In the genomic region with DNA sequence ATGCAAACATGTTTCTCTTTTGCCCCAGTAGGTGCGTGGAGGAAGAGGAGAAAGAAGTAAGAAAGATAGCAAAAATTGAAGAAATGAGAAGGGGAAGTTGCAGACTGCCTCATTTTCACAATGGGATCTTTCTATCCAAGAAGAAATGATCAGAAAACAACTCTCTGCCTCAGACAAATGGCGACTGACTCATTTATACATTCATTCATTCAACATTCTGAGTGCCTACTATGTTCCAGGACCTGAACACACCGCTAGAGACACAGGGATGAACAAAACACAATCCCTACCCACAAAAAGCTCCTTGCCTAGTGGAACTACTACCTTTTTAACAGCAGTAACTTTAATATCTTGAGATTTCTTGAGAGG, we compare ENCODE assay signal across 1 cellular context.
TF ChIP-seq lines count a peak whose summit lies in the region.

No MANE protein-coding gene starts in this region.

TF ChIP-seq in GM12878, 131 proteins besides CTCF, POLR2A, EP300 and RAD21:
- TF ChIP-seq, protein P1, sequence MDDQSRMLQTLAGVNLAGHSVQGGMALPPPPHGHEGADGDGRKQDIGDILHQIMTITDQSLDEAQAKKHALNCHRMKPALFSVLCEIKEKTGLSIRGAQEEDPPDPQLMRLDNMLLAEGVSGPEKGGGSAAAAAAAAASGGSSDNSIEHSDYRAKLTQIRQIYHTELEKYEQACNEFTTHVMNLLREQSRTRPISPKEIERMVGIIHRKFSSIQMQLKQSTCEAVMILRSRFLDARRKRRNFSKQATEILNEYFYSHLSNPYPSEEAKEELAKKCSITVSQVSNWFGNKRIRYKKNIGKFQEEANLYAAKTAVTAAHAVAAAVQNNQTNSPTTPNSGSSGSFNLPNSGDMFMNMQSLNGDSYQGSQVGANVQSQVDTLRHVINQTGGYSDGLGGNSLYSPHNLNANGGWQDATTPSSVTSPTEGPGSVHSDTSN (IDR thresholded peaks at IDR 0.05; ENCODE audit: insufficient replicate concordance, low read depth, low read length), result no peak
- 0 out of 2 replicates have a peak, but pooled peaks have one; percentile 83 for TF ChIP-seq PAX8 (IDR thresholded peaks at IDR 0.05)
- no peak for TF ChIP-seq TCF3 (IDR thresholded peaks at IDR 0.05; ENCODE audit: borderline replicate concordance, insufficient read depth, low read depth, low read length)
- TF ChIP-seq POLR2AphosphoS2 (IDR thresholded peaks at IDR 0.05; ENCODE audit: low read depth, low read length), result no peak
- no peak for TF ChIP-seq LARP7 (IDR thresholded peaks at IDR 0.05)
- TF ChIP-seq HDGF (IDR thresholded peaks at IDR 0.05), result no peak
- TF ChIP-seq MXI1 (IDR thresholded peaks at IDR 0.05; ENCODE audit: low read depth, low read length), result no peak
- TF ChIP-seq, protein P2, sequence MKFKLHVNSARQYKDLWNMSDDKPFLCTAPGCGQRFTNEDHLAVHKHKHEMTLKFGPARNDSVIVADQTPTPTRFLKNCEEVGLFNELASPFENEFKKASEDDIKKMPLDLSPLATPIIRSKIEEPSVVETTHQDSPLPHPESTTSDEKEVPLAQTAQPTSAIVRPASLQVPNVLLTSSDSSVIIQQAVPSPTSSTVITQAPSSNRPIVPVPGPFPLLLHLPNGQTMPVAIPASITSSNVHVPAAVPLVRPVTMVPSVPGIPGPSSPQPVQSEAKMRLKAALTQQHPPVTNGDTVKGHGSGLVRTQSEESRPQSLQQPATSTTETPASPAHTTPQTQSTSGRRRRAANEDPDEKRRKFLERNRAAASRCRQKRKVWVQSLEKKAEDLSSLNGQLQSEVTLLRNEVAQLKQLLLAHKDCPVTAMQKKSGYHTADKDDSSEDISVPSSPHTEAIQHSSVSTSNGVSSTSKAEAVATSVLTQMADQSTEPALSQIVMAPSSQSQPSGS (IDR thresholded peaks at IDR 0.05; ENCODE audit: low read length), result peak; percentile 10; the same call in 1 of the 2 replicates
- no peak for TF ChIP-seq NFIC (IDR thresholded peaks at IDR 0.05; ENCODE audit: low read depth, low read length)
- no peak for TF ChIP-seq TAF1 (IDR thresholded peaks at IDR 0.05; ENCODE audit: borderline replicate concordance, low read depth, low read length)
- TF ChIP-seq RUNX3 (IDR thresholded peaks at IDR 0.05; ENCODE audit: low read length), result no peak
- peak; percentile 93 for TF ChIP-seq ZNF24 (IDR thresholded peaks at IDR 0.05)
- TF ChIP-seq, protein P3, sequence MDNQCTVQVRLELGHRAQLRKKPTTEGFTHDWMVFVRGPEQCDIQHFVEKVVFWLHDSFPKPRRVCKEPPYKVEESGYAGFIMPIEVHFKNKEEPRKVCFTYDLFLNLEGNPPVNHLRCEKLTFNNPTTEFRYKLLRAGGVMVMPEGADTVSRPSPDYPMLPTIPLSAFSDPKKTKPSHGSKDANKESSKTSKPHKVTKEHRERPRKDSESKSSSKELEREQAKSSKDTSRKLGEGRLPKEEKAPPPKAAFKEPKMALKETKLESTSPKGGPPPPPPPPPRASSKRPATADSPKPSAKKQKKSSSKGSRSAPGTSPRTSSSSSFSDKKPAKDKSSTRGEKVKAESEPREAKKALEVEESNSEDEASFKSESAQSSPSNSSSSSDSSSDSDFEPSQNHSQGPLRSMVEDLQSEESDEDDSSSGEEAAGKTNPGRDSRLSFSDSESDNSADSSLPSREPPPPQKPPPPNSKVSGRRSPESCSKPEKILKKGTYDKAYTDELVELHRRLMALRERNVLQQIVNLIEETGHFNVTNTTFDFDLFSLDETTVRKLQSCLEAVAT (IDR thresholded peaks at IDR 0.05), result no peak
- no peak for TF ChIP-seq ATF7 (IDR thresholded peaks at IDR 0.05; ENCODE audit: low read depth)
- TF ChIP-seq, protein P4, sequence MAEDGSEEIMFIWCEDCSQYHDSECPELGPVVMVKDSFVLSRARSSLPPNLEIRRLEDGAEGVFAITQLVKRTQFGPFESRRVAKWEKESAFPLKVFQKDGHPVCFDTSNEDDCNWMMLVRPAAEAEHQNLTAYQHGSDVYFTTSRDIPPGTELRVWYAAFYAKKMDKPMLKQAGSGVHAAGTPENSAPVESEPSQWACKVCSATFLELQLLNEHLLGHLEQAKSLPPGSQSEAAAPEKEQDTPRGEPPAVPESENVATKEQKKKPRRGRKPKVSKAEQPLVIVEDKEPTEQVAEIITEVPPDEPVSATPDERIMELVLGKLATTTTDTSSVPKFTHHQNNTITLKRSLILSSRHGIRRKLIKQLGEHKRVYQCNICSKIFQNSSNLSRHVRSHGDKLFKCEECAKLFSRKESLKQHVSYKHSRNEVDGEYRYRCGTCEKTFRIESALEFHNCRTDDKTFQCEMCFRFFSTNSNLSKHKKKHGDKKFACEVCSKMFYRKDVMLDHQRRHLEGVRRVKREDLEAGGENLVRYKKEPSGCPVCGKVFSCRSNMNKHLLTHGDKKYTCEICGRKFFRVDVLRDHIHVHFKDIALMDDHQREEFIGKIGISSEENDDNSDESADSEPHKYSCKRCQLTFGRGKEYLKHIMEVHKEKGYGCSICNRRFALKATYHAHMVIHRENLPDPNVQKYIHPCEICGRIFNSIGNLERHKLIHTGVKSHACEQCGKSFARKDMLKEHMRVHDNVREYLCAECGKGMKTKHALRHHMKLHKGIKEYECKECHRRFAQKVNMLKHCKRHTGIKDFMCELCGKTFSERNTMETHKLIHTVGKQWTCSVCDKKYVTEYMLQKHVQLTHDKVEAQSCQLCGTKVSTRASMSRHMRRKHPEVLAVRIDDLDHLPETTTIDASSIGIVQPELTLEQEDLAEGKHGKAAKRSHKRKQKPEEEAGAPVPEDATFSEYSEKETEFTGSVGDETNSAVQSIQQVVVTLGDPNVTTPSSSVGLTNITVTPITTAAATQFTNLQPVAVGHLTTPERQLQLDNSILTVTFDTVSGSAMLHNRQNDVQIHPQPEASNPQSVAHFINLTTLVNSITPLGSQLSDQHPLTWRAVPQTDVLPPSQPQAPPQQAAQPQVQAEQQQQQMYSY (CRISPR knock-in tag; IDR thresholded peaks at IDR 0.05), result no peak
- TF ChIP-seq, protein P5, sequence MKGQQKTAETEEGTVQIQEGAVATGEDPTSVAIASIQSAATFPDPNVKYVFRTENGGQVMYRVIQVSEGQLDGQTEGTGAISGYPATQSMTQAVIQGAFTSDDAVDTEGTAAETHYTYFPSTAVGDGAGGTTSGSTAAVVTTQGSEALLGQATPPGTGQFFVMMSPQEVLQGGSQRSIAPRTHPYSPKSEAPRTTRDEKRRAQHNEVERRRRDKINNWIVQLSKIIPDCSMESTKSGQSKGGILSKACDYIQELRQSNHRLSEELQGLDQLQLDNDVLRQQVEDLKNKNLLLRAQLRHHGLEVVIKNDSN (IDR thresholded peaks at IDR 0.05; ENCODE audit: borderline replicate concordance, extremely low read length, insufficient read depth, low read depth, low read length), result no peak
- no peak for TF ChIP-seq NR2C2 (IDR thresholded peaks at IDR 0.05; ENCODE audit: borderline replicate concordance, control insufficient read depth, insufficient read length, low read depth)
- no peak for TF ChIP-seq KLF5 (IDR thresholded peaks at IDR 0.05; ENCODE audit: partially characterized antibody)
- no peak for TF ChIP-seq CHD1 (IDR thresholded peaks at IDR 0.05; ENCODE audit: low read depth, low read length)
- peak; percentile 36; the same call in 1 of the 2 replicates for TF ChIP-seq SPI1 (IDR thresholded peaks at IDR 0.05; ENCODE audit: borderline replicate concordance, insufficient read depth, low read depth, low read length)
